In the genomic region with DNA sequence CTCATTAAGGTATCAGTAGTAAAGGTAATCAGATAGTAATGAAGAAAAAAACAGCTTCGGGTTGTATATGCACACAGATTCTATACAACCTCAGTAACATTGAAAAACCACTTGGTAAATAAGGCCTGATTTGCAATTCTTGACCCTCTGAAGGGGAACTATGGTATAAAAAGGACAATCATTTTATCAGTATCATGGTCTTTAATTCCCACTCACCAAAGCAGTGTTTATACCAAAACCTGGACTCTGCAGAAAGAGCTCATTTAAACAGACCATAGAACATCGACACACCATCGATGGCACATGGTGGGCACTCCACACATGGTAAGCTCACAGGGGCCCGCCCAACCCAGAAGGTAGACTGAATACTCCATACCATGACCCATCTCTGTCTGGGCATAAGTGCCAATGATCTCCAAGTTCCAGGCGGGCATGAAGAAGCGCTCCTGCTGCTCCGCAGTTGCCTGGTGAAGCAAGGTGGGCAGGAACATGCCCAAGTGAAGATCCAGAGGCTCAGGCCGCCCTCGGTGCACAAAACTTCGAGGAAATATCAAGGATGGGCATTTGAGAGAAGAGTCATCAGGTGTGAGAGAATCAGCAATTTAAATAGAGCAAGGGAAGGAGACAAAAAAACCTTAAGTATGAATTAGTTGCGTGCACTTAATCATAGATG, we compare ENCODE assay signal across 18 cellular contexts. TPM values are rescaled to one million over a fixed set of nuclear protein-coding genes. Genes with fewer than 3 reads are reported as not detected.
DNase-seq lines count a peak whose midpoint lies in the region; ATAC-seq and TF ChIP-seq lines count a peak whose summit lies in the region.
"Had no signal": no experiment of that assay in that cellular context is flagged by ENCODE, and none has a peak within 500 bp of the region (broad histone marks: within the 10 kb centered on the region; RNA-seq: fewer than 3 reads in every experiment).

No MANE protein-coding gene starts in this region.

- 0 out of 2 replicates have a peak, but pooled peaks cover 4% of the 10 kb centered on the region for H4K20me1 ChIP-seq in GM23338 (replicated peaks; ENCODE audit: insufficient read depth)

- H3K27ac ChIP-seq in GM23338 (ENCODE audit: low read depth) = peak overlapping the region; percentile 61
- 0 out of 2 replicates have a peak overlapping the region, but pooled peaks have one; percentile 11 for H3K27ac ChIP-seq in SK-N-MC
- H3K27ac ChIP-seq in iPS-20b (ENCODE audit: low read length) = no peak overlapping the region
- peak overlapping the region; percentile 10 to 74 (median 54) for H3K27ac ChIP-seq in stomach
- H3K27ac ChIP-seq: Peyer's patch had no signal

- no peak for TF ChIP-seq EP300 in stomach (IDR thresholded peaks at IDR 0.05)

- peaks cover 53% of the 10 kb centered on the region for H3K79me2 ChIP-seq in GM23338 (replicated peaks; ENCODE audit: insufficient read depth)

- TF ChIP-seq CTCF in GM23338 (conservative IDR thresholded peaks at IDR 0.05; ENCODE audit: low read depth in 2 of 2) (no peak), stomach (IDR thresholded peaks at IDR 0.05) (no peak)

- no peak overlapping the region for H3K9ac ChIP-seq in SK-N-MC (ENCODE audit: insufficient read length)
- H3K9ac ChIP-seq in iPS-20b (ENCODE audit: low read depth, low read length) = peak overlapping the region; percentile 27; the same call in 1 of the 2 replicates

- no peak for DNase-seq in GM23338 (ENCODE audit: low spot score)
- DNase-seq in SK-N-MC (ENCODE audit: low read depth, low spot score) = no peak
- DNase-seq in stomach = no peak
- DNase-seq: ACHN; CD4-positive, alpha-beta T cell; DMS79; NCI-H1048; NCI-H1694; NCI-H345; NCI-H526 treated with DMSO at 0.1 percent for 48 hours; Right ventricle myocardium superior had no signal

- H3K27ac Mint-ChIP-seq in GM23338 = peak overlapping the region; percentile 78
- H3K27ac Mint-ChIP-seq: CD4-positive, alpha-beta T cell had no signal

- H3K36me3 Mint-ChIP-seq in GM23338 (ENCODE audit: low read depth) = peaks cover 19% of the 10 kb centered on the region; the same call in 2 of the 3 replicates

- peaks cover 29% of the 10 kb centered on the region for H3K4me1 ChIP-seq in GM23338 (ENCODE audit: insufficient read depth)
- H3K4me1 ChIP-seq in iPS-20b (ENCODE audit: insufficient read depth, low read length) = peaks cover 20% of the 10 kb centered on the region
- peaks cover 19 to 56% (median 33%) of the 10 kb centered on the region in 4 donors for H3K4me1 ChIP-seq in stomach
- H3K4me1 ChIP-seq: Peyer's patch had no signal

- H3K27me3 ChIP-seq in GM23338 (ENCODE audit: insufficient read depth) (no peaks in the 10 kb centered on the region), iPS-20b (ENCODE audit: insufficient read depth, low read length) (no peaks in the 10 kb centered on the region), stomach (no peaks in the 10 kb centered on the region)
- H3K27me3 ChIP-seq: Peyer's patch had no signal

- H3K27me3 Mint-ChIP-seq in GM23338 (ENCODE audit: insufficient read depth, low read depth, poor library complexity) = no peaks in the 10 kb centered on the region
- H3K27me3 Mint-ChIP-seq: CD4-positive, alpha-beta T cell had no signal

- no peaks in the 10 kb centered on the region; the same call in 2 of the 3 replicates for H3K9me3 Mint-ChIP-seq in GM23338
- H3K9me3 Mint-ChIP-seq: CD4-positive, alpha-beta T cell had no signal

- peak; percentile 21; the same call in 2 of the 3 replicates for ATAC-seq in GM23338
- ATAC-seq in HG03175 (IDR thresholded peaks at IDR 0.05; ENCODE audit: unreplicated experiment) = no peak
- ATAC-seq in HG03095 (IDR thresholded peaks at IDR 0.05; ENCODE audit: unreplicated experiment) = no peak
- no peak for ATAC-seq in HG03442 (IDR thresholded peaks at IDR 0.05; ENCODE audit: unreplicated experiment)
- ATAC-seq in HG03097 (IDR thresholded peaks at IDR 0.05; ENCODE audit: low FRiP score, unreplicated experiment) = no peak
- ATAC-seq: GM12878 had no signal

- H3K36me3 ChIP-seq in GM23338 (ENCODE audit: insufficient read depth) = peaks cover 8% of the 10 kb centered on the region
- peaks cover 16% of the 10 kb centered on the region for H3K36me3 ChIP-seq in SK-N-MC (ENCODE audit: insufficient read depth, low read length)
- peaks cover 10% of the 10 kb centered on the region for H3K36me3 ChIP-seq in iPS-20b (ENCODE audit: insufficient read depth, low read depth, low read length)
- H3K36me3 ChIP-seq in stomach = peaks cover 15 to 51% (median 38%) of the 10 kb centered on the region in 4 donors

- H3K9me3 ChIP-seq in SK-N-MC (ENCODE audit: low read depth, low read length) = no peaks in the 10 kb centered on the region
- H3K9me3 ChIP-seq in iPS-20b (ENCODE audit: insufficient read depth, low read depth, low read length) = no peaks in the 10 kb centered on the region
- no peaks in the 10 kb centered on the region for H3K9me3 ChIP-seq in stomach
- H3K9me3 ChIP-seq: Peyer's patch had no signal

- H2AFZ ChIP-seq in GM23338 = no peak overlapping the region

- peak overlapping the region; percentile 43 for H3K4me3 Mint-ChIP-seq in GM23338
- H3K4me3 Mint-ChIP-seq: CD4-positive, alpha-beta T cell had no signal

- intact Hi-C loops in stomach (cut with DNase I; ENCODE audit: low total_unique reads) = no loop called here

- H3K4me1 Mint-ChIP-seq in GM23338 = peaks cover 22% of the 10 kb centered on the region

- H3K4me2 ChIP-seq in GM23338 = peak overlapping the region; percentile 69

- 73 to 86% (median 81%) methylated on average over 11 of the region's 11 CpGs for WGBS in stomach, 5 donors

- no peaks in the 10 kb centered on the region for H3K9me2 ChIP-seq in GM23338 (ENCODE audit: insufficient read depth)

- no peak for TF ChIP-seq POLR2A in stomach (IDR thresholded peaks at IDR 0.05)

- H3K4me3 ChIP-seq in GM23338 (peak overlapping the region; percentile 38), SK-N-MC (no peak overlapping the region), iPS-20b (ENCODE audit: low read length) (peak overlapping the region; percentile 45), stomach (no peak overlapping the region)
- H3K4me3 ChIP-seq: GM12878, Peyer's patch had no signal

- H3F3A ChIP-seq in GM23338 (replicated peaks; ENCODE audit: low read depth) = peaks cover 7% of the 10 kb centered on the region; the same call in 1 of the 2 replicates

TF ChIP-seq in GM23338, 12 proteins besides CTCF, POLR2A, EP300 and RAD21 (continues in another document):
- TF ChIP-seq JUNB (IDR thresholded peaks at IDR 0.05; ENCODE audit: unreplicated experiment) (no peak), ZNF331 (CRISPR knock-in tag; IDR thresholded peaks at IDR 0.05; ENCODE audit: low read depth) (no peak), ZNF114 (CRISPR knock-in tag; IDR thresholded peaks at IDR 0.05) (no peak), EZH2phosphoT487 (IDR thresholded peaks at IDR 0.05; ENCODE audit: unreplicated experiment) (no peak), POLR2AphosphoS5 (IDR thresholded peaks at IDR 0.05; ENCODE audit: low read depth) (no peak)
- TF ChIP-seq, protein P1, sequence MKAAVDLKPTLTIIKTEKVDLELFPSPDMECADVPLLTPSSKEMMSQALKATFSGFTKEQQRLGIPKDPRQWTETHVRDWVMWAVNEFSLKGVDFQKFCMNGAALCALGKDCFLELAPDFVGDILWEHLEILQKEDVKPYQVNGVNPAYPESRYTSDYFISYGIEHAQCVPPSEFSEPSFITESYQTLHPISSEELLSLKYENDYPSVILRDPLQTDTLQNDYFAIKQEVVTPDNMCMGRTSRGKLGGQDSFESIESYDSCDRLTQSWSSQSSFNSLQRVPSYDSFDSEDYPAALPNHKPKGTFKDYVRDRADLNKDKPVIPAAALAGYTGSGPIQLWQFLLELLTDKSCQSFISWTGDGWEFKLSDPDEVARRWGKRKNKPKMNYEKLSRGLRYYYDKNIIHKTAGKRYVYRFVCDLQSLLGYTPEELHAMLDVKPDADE (IDR thresholded peaks at IDR 0.05) = no peak

RNA-seq across cellular contexts. Expression of a gene that starts 19.0 kb away (rescaled TPM):
- total RNA-seq in GM23338 (2014; rRNA removed; shearing (Covaris generic)) = 32.8 and 32.9 TPM in 2 replicates
- polyA plus RNA-seq in GM23338 (2016; fragmentation: Nextera tagmentation; extraction: Ambion mirVana) (11.9 and 12.8 TPM in 2 replicates), stomach (10 to 100 TPM; 11.9 to 26.5 (median 20.6) TPM)
- 100 to 1,000 TPM in 1 of 5 donors, 10 to 100 TPM in 4; 28.1 to 133 (median 71.8) TPM for total RNA-seq in stomach

RNA-seq across cellular contexts. Expression of a gene that starts 19.1 kb away (rescaled TPM):
- 11.3 TPM in 2 replicates for total RNA-seq in GM23338 (2014; rRNA removed; shearing (Covaris generic))
- 13.2 and 14.1 TPM in 2 replicates for polyA plus RNA-seq in GM23338 (2016; fragmentation: Nextera tagmentation; extraction: Ambion mirVana)
- total RNA-seq in stomach = 100 to 1,000 TPM in 1 of 5 donors, 10 to 100 TPM in 3, not detected in 1; 14.2 to 121 (median 19.3) TPM
- 10 to 100 TPM; 37.1 to 66.6 (median 52.4) TPM for polyA plus RNA-seq in stomach

RNA-seq across cellular contexts. Expression of a gene that starts 19.1 kb away (rescaled TPM):
- total RNA-seq in GM23338 (2014; rRNA removed; shearing (Covaris generic)) = 11.8 and 17.4 TPM in 2 replicates
- polyA plus RNA-seq in GM23338 (2016; fragmentation: Nextera tagmentation; extraction: Ambion mirVana) (8.8 and 9.7 TPM in 2 replicates), stomach (10 to 100 TPM in 1 of 3 donors, 1 to 10 TPM in 2; 1.7 to 10.4 (median 6.8) TPM)
- 10 to 100 TPM in 4 of 5 donors, 1 to 10 TPM in 1; 3.8 to 21.7 (median 19.6) TPM for total RNA-seq in stomach

RNA-seq across cellular contexts. Expression of a gene that starts 40.7 kb away (rescaled TPM):
- 5.9 and 10.2 TPM in 2 replicates for total RNA-seq in GM23338 (2014; rRNA removed; shearing (Covaris generic))
- polyA plus RNA-seq in GM23338 (2016; fragmentation: Nextera tagmentation; extraction: Ambion mirVana) = 7.8 and 7.9 TPM in 2 replicates
- total RNA-seq in stomach = 10 to 100 TPM in 1 of 5 donors, 1 to 10 TPM in 3, not detected in 1; 3.1 to 20.4 (median 7.3) TPM
- polyA plus RNA-seq in stomach = 10 to 100 TPM in 1 of 3 donors, 1 to 10 TPM in 2; 7.3 to 17.2 (median 8.2) TPM

RNA-seq across cellular contexts. Expression of a gene that starts 55.3 kb away (rescaled TPM):
- total RNA-seq in GM23338 (2014; rRNA removed; shearing (Covaris generic)) = 47.2 and 63.6 TPM in 2 replicates
- polyA plus RNA-seq in GM23338 (2016; fragmentation: Nextera tagmentation; extraction: Ambion mirVana) = 86.7 and 90.0 TPM in 2 replicates
- 100 to 1,000 TPM in 1 of 5 donors, 10 to 100 TPM in 3, 1 to 10 TPM in 1; 9.3 to 244 (median 29.9) TPM for total RNA-seq in stomach
- polyA plus RNA-seq in stomach = 10 to 100 TPM; 54.2 to 89.2 (median 73.9) TPM

Comparison
In these comparisons a context has a peak if more than half of its experiments do, and no peak if none do; other contexts are left out.
1. H3K4me3 ChIP-seq: peak in GM23338 (single experiment) and iPS-20b (single experiment); none in SK-N-MC (single experiment) and stomach (0 of 4).